22 cellular contexts compared by ENCODE assay signal in the genomic region with DNA sequence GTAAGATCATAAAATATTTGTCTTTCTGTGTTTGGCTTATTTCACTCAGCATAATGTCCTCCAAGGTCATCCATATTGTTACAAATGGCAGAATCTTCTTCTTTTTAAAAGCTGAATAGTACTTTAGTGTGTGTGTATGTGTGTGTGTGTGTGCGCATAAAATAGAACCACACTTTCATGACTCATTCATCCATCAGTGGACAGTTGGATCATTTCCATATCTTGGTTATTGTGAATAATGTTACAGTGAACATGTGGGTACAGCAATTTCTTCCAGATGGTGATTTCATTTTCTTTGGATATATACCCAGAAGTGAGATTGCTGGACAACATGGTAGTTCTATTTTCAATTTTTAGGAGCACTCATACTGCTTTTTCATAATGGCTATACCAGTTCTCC.
DNase-seq lines count a peak whose midpoint lies in the region; ATAC-seq, FAIRE-seq and TF ChIP-seq lines count a peak whose summit lies in the region.
"Had no signal": no experiment of that assay in that cellular context is flagged by ENCODE, and none has a peak within 500 bp of the region (broad histone marks: within the 10 kb centered on the region; RNA-seq: fewer than 3 reads in every experiment).

No MANE protein-coding gene starts in this region.

- no peaks in the 10 kb centered on the region for H3K9me3 ChIP-seq in SK-N-SH
- no peaks in the 10 kb centered on the region for H3K9me3 ChIP-seq in endothelial cell of umbilical vein (replicated peaks; ENCODE audit: control insufficient read depth, insufficient read depth, low read length)

- H3K4me1 ChIP-seq in SK-N-SH (ENCODE audit: control insufficient read depth in 1 of 2, insufficient read depth in 2 of 2, low read depth in 1 of 2, low read length in 1 of 2) (no peaks in the 10 kb centered on the region), endothelial cell of umbilical vein (ENCODE audit: control insufficient read depth, extremely low read depth, insufficient read depth, low read length) (no peaks in the 10 kb centered on the region), foreskin keratinocyte (no peaks in the 10 kb centered on the region)

- 65% methylated on average over 1 of the region's 1 CpG for WGBS in SK-N-SH (ENCODE audit: low lambda C conversion rate)

- H3K9ac ChIP-seq in SK-N-SH (no peak overlapping the region), endothelial cell of umbilical vein (replicated peaks; ENCODE audit: extremely low read depth, insufficient read depth, low read length) (no peak overlapping the region)
- H3K9ac ChIP-seq: BLaER1 treated with 17β-estradiol and CSF1 and Interleukin-3, amounts not matched to agents 10 nM and 100 nM had no signal

- no TSS peak for BruUV-seq in endothelial cell of umbilical vein (replicated peaks; lab: Mats Ljungman, UMichigan)

- H2AFZ ChIP-seq in SK-N-SH (ENCODE audit: low read depth) (no peak overlapping the region), endothelial cell of umbilical vein (ENCODE audit: low read depth, low read length) (no peak overlapping the region)

- no peak for ATAC-seq in foreskin keratinocyte
- ATAC-seq: CD8-positive, alpha-beta T cell had no signal

- TF ChIP-seq EP300 in SK-N-SH (IDR thresholded peaks at IDR 0.05; ENCODE audit: borderline replicate concordance in 1 of 2, low read depth in 1 of 2, low read length in 1 of 2) = no peak

- intact Hi-C loops in endothelial cell of umbilical vein (cut with micrococcal nuclease) = no loop called here

- H3K4me2 ChIP-seq in SK-N-SH (no peak overlapping the region), endothelial cell of umbilical vein (ENCODE audit: insufficient read depth, low read length) (no peak overlapping the region)
- H3K4me2 ChIP-seq: BLaER1 treated with 17β-estradiol and CSF1 and Interleukin-3, amounts not matched to agents 10 nM and 100 nM had no signal

- TF ChIP-seq RAD21 in SK-N-SH (IDR thresholded peaks at IDR 0.05; ENCODE audit: low read length) = no peak

- H4K20me1 ChIP-seq in SK-N-SH (ENCODE audit: insufficient read depth) = no peaks in the 10 kb centered on the region
- no peaks in the 10 kb centered on the region for H4K20me1 ChIP-seq in endothelial cell of umbilical vein (replicated peaks; ENCODE audit: control insufficient read depth, extremely low read depth, insufficient read depth, low read length)
- H4K20me1 ChIP-seq: BLaER1 treated with 17β-estradiol and CSF1 and Interleukin-3, amounts not matched to agents 10 nM and 100 nM had no signal

- no peaks in the 10 kb centered on the region for H3F3A ChIP-seq in SK-N-SH (replicated peaks; ENCODE audit: insufficient read depth)

- H3K27me3 ChIP-seq in SK-N-SH (ENCODE audit: insufficient read depth) (no peaks in the 10 kb centered on the region), endothelial cell of umbilical vein (ENCODE audit: control insufficient read depth in 2 of 2, insufficient read depth in 2 of 2, low read length in 2 of 2) (no peaks in the 10 kb centered on the region), foreskin keratinocyte (no peaks in the 10 kb centered on the region)
- H3K27me3 ChIP-seq: BLaER1 treated with 17β-estradiol and CSF1 and Interleukin-3, amounts not matched to agents 10 nM and 100 nM had no signal

- dilution Hi-C loops in endothelial cell of umbilical vein (cut with MboI; ENCODE audit: extremely low pct_ligation_motif_present, low sequenced_read_pairs) = no loop called here

- no peaks in the 10 kb centered on the region for H3K9me2 ChIP-seq in SK-N-SH

- DNase-seq in H4 (ENCODE audit: low spot score) (peak; percentile 18), SK-N-SH (no peak), endothelial cell of umbilical vein (ENCODE audit: low read depth, low spot score) (peak; percentile 16), foreskin keratinocyte (peak; percentile 0 to 1), mesenteric fat pad (ENCODE audit: low spot score) (no peak), NOMO-1 treated with DMSO at 0.1 percent for 48 hours (lab: John Stamatoyannopoulos, UW; ENCODE audit: unreplicated experiment) (no peak), H54 (ENCODE audit: insufficient read length, low spot score) (no peak), activated T-cell treated with anti-CD3 and anti-CD28 coated beads for 4 hours (no peak)
- DNase-seq: CD8-positive, alpha-beta T cell; DMS79; H9; Karpas-422; MM.1S; NCI-H1092 treated with DMSO at 0.1 percent for 48 hours; NCI-H146; NCI-H2081; NCI-H774; OCI-M1; SHP77 had no signal

- H3K4me3 ChIP-seq in SK-N-SH (ENCODE audit: low read depth in 2 of 2, low read length in 1 of 2) (no peak overlapping the region), endothelial cell of umbilical vein (replicated peaks in 1 of 3; ENCODE audit: insufficient read depth in 1 of 3, low read depth in 1 of 3, low read length in 3 of 3) (no peak overlapping the region)
- H3K4me3 ChIP-seq: BLaER1 treated with 17β-estradiol and CSF1 and Interleukin-3, amounts not matched to agents 10 nM and 100 nM had no signal

- H3K36me3 ChIP-seq in SK-N-SH (replicated peaks in 1 of 2; ENCODE audit: control insufficient read depth in 1 of 2, insufficient read depth in 2 of 2, low read length in 1 of 2) (no peaks in the 10 kb centered on the region), endothelial cell of umbilical vein (ENCODE audit: control insufficient read depth in 2 of 2, extremely low read depth in 1 of 2, insufficient read depth in 2 of 2, low read length in 2 of 2) (no peaks in the 10 kb centered on the region)

- H3K79me2 ChIP-seq in SK-N-SH (ENCODE audit: insufficient read depth) = no peaks in the 10 kb centered on the region
- no peaks in the 10 kb centered on the region for H3K79me2 ChIP-seq in endothelial cell of umbilical vein (ENCODE audit: control insufficient read depth, insufficient read depth, low read length)

- no peak overlapping the region for H3K27ac ChIP-seq in SK-N-SH (ENCODE audit: low read depth in 2 of 2, low read length in 1 of 2)
- no peak overlapping the region for H3K27ac ChIP-seq in endothelial cell of umbilical vein (ENCODE audit: insufficient read depth, low read depth, low read length)
- H3K27ac ChIP-seq in foreskin keratinocyte = no peak overlapping the region
- H3K27ac ChIP-seq: BLaER1 treated with 17β-estradiol and CSF1 and Interleukin-3, amounts not matched to agents 10 nM and 100 nM; HL-60 had no signal

- no peak for FAIRE-seq in endothelial cell of umbilical vein (lab: Jason Lieb, UNC)
- FAIRE-seq in H54 (lab: Jason Lieb, UNC) = no peak
- FAIRE-seq: HTR-8/SVneo had no signal

- POLR2A ChIA-PET in SK-N-SH (lab: Yijun Ruan, JAX) (no interaction called here), endothelial cell of umbilical vein (lab: Charles Lee) (no interaction called here)

- TF ChIP-seq CTCF in SK-N-SH (IDR thresholded peaks at IDR 0.05) (no peak), endothelial cell of umbilical vein (IDR thresholded peaks at IDR 0.05; ENCODE audit: extremely low read depth in 1 of 2, insufficient read depth in 1 of 2, low read depth in 1 of 2, low read length in 2 of 2) (no peak), foreskin keratinocyte (conservative IDR thresholded peaks at IDR 0.05) (no peak)

- CTCF ChIA-PET in SK-N-SH (lab: Yijun Ruan, JAX) = interaction anchor here (0.6 kb wide), 1 partner anchor 1650 kb away, joined by 3 read pairs; no protein-coding TSS in a partner anchor
- CTCF ChIA-PET in endothelial cell of umbilical vein (lab: Charles Lee) = no interaction called here

- no peaks in the 10 kb centered on the region for H3K9me1 ChIP-seq in endothelial cell of umbilical vein (replicated peaks; ENCODE audit: control insufficient read depth, extremely low read depth, insufficient read depth, low read length)

- TF ChIP-seq POLR2A in endothelial cell of umbilical vein (IDR thresholded peaks at IDR 0.05; ENCODE audit: low read depth, low read length) (no peak), H54 (IDR thresholded peaks at IDR 0.05; ENCODE audit: low read depth, low read length) (no peak)

TF ChIP-seq in SK-N-SH, 30 proteins besides CTCF, POLR2A, EP300 and RAD21 (continues in another document):
- no peak for TF ChIP-seq GABPA (IDR thresholded peaks at IDR 0.05; ENCODE audit: low read depth)
- no peak for TF ChIP-seq SIN3A (IDR thresholded peaks at IDR 0.05; ENCODE audit: borderline replicate concordance, low read depth, low read length)
- no peak for TF ChIP-seq CHD2 (IDR thresholded peaks at IDR 0.05; ENCODE audit: low read length, partially characterized antibody)
- TF ChIP-seq RXRA (IDR thresholded peaks at IDR 0.05; ENCODE audit: borderline replicate concordance, low read depth) = no peak
- TF ChIP-seq, protein P1, sequence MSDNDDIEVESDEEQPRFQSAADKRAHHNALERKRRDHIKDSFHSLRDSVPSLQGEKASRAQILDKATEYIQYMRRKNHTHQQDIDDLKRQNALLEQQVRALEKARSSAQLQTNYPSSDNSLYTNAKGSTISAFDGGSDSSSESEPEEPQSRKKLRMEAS (IDR thresholded peaks at IDR 0.05; ENCODE audit: low read depth) = no peak
- TF ChIP-seq NFIC (IDR thresholded peaks at IDR 0.05; ENCODE audit: borderline replicate concordance) = peak; percentile 55

TF ChIP-seq in endothelial cell of umbilical vein, 7 proteins besides CTCF, POLR2A, EP300 and RAD21:
- TF ChIP-seq POLR2AphosphoS5 (IDR thresholded peaks at IDR 0.05; ENCODE audit: insufficient read depth, low read depth, low read length) = no peak
- no peak for TF ChIP-seq EZH2 (IDR thresholded peaks at IDR 0.05; ENCODE audit: borderline replicate concordance, low read depth, low read length, severe bottlenecking)
- peak; percentile 47 for TF ChIP-seq FOS (IDR thresholded peaks at IDR 0.05; ENCODE audit: borderline replicate concordance, insufficient read depth, low read length)
- no peak for TF ChIP-seq MYC (IDR thresholded peaks at IDR 0.05; ENCODE audit: low read depth, low read length)
- TF ChIP-seq GATA2 (IDR thresholded peaks at IDR 0.05; ENCODE audit: insufficient read depth, insufficient read length, low read depth, low read length) = no peak
TF ChIP-seq in endothelial cell of umbilical vein: peak in this region for 1.

Comparison
In these comparisons a context has a peak if more than half of its experiments do, and no peak if none do; other contexts are left out.
1. DNase-seq: peak in H4 (single experiment), endothelial cell of umbilical vein (single experiment) and foreskin keratinocyte (2 of 2); none in SK-N-SH (single experiment), mesenteric fat pad (single experiment), NOMO-1 treated with DMSO at 0.1 percent for 48 hours (single experiment), H54 (single experiment) and activated T-cell treated with anti-CD3 and anti-CD28 coated beads for 4 hours (single experiment).